In the genomic region with DNA sequence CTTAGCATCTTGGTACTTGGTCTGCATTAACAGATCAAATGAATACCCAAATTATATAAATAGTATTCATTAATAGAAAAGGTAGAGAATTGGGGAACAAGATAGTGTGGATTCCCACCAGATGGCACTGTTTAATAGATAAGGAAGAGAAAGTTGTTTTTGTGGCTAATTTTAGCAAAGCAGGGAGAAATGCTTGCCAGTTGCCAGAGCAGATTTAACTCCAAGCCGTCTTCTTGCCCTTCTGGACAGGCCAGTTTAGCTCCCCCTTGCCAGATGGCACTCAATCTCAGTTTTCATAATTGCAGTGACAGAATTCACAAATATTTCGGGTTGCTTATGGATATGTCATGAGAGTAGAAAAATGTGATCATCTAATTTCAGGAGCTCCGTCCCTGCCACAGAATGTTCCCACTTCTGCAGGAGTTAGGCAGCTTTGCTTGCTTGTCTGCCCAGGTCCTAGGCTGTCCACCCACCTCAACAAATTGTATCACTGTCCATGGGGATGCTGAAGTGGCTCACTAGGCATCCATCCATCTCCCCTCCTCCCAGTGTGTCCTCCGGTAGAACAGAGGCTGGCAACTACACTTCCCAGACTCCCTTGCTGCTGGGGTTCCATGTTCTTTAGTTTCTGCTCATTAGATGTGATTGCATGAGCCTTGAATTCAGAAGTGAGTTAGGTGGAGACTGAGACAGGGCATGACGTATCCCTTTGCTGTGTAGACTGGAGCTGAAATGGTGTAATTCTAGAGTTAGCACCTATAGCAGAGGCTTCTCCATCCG, we compare ENCODE assay signal across 8 cellular contexts. TPM values are rescaled to one million over a fixed set of nuclear protein-coding genes. Genes with fewer than 3 reads are reported as not detected.
DNase-seq lines count a peak whose midpoint lies in the region; ATAC-seq lines count a peak whose summit lies in the region.

No MANE protein-coding gene starts in this region.

- ATAC-seq in GM18868 (IDR thresholded peaks at IDR 0.05; ENCODE audit: unreplicated experiment) = no peak

- peak; percentile 3 for DNase-seq in NCI-H2029 (lab: John Stamatoyannopoulos, UW)
- no peak for DNase-seq in NCI-H2029 treated with DMSO at 0.1 percent for 48 hours (lab: John Stamatoyannopoulos, UW)
- peak; percentile 54 for DNase-seq in NCI-H524 treated with DMSO at 0.1 percent for 48 hours (lab: John Stamatoyannopoulos, UW)
- peak; percentile 79 for DNase-seq in cerebellum (ENCODE audit: low spot score)
- peak; percentile 82 for DNase-seq in medulla oblongata (ENCODE audit: extremely low spot score)
- DNase-seq in HuH-7 (ENCODE audit: low spot score) = no peak
- no peak for DNase-seq in T-helper 9 cell

RNA-seq across cellular contexts. Expression of gene HEXB, which starts 11.8 kb away (rescaled TPM):
- total RNA-seq in cerebellum = 18.6 TPM

RNA-seq across cellular contexts. Expression of gene ENC1, which starts 32.7 kb away (rescaled TPM):
- total RNA-seq in cerebellum = 410 TPM

Comparison
In these comparisons a context has a peak if more than half of its experiments do, and no peak if none do; other contexts are left out.
1. DNase-seq: peak in NCI-H2029 (single experiment), NCI-H524 treated with DMSO at 0.1 percent for 48 hours (single experiment), cerebellum (single experiment) and medulla oblongata (single experiment); none in NCI-H2029 treated with DMSO at 0.1 percent for 48 hours (single experiment), HuH-7 (single experiment) and T-helper 9 cell (single experiment).